In the genomic region with DNA sequence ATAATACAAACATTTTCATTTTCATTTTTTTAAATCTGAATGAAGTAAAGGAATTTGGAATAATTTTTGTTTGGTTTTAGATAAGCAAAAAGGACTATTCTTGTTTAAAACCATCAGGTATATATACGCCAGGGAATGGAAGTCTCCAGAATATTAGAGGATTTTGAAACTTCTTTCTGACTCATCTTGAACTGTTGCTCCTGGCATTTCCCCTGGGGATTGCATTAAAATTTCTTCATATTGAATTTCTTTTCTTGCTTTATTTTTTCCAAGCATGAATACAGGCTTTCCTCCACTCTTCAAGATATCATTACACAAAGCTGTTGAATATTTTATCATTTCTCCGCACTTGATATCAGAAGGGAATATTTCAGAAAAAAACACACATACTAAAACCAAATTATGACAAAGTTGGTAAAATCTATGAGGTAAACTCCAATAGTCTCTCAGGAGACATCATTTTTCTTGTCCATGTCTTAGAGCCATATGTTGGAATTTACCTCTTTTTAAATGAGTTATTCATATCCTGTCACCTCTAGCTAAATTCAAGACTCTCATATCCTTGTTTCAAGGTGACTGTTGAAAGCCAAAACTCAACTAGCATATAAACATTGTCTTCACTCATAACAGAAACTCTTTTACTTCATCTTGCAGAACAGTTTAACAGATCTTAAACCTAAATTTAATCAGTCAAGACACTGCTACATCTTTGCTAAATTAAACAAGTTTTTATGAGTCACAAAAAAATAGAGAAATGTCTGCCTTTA, we compare ENCODE assay signal across 15 cellular contexts. TPM values are rescaled to one million over a fixed set of nuclear protein-coding genes. Genes with fewer than 3 reads are reported as not detected.
DNase-seq lines count a peak whose midpoint lies in the region; ATAC-seq, FAIRE-seq and TF ChIP-seq lines count a peak whose summit lies in the region.
"Had no signal": no experiment of that assay in that cellular context is flagged by ENCODE, and none has a peak within 500 bp of the region (broad histone marks: within the 10 kb centered on the region; RNA-seq: fewer than 3 reads in every experiment).

No MANE protein-coding gene starts in this region.

- peak; percentile 10 to 32 for DNase-seq in foreskin fibroblast
- DNase-seq in CD14-positive monocyte (ENCODE audit: low spot score), result no peak
- no peak for DNase-seq in left ventricle myocardium inferior
- no peak for DNase-seq in putamen (ENCODE audit: low spot score)
- no peak for DNase-seq in small intestine
- DNase-seq: activated T-cell treated with anti-CD3 and anti-CD28 coated beads, Interleukin-2, amount 50 U/mL, for 1 hour; effector CD8-positive, alpha-beta T cell; NCI-H2081 treated with DMSO at 0.1 percent for 48 hours; testis had no signal

- no peaks in the 10 kb centered on the region for H3K9me3 ChIP-seq in left ventricle myocardium inferior (replicated peaks)
- no peaks in the 10 kb centered on the region for H3K9me3 ChIP-seq in small intestine (ENCODE audit: control insufficient read depth, low read depth)
- H3K9me3 ChIP-seq: testis had no signal

- no peak for TF ChIP-seq CTCF in foreskin fibroblast (IDR thresholded peaks at IDR 0.05; ENCODE audit: low read depth, low read length)
- no peak for TF ChIP-seq CTCF in CD14-positive monocyte (IDR thresholded peaks at IDR 0.05)
- no peak for TF ChIP-seq CTCF in left ventricle myocardium inferior (IDR thresholded peaks at IDR 0.05; ENCODE audit: borderline replicate concordance)

- H3K36me3 Mint-ChIP-seq in CD14-positive monocyte, result no peaks in the 10 kb centered on the region

- no peak overlapping the region for H3K4me3 ChIP-seq in foreskin fibroblast (ENCODE audit: low read depth in 1 of 2, low read length in 2 of 2)
- H3K4me3 ChIP-seq in left ventricle myocardium inferior, result no peak overlapping the region
- no peak overlapping the region for H3K4me3 ChIP-seq in small intestine (ENCODE audit: low read depth in 1 of 2, low read length in 2 of 2)
- H3K4me3 ChIP-seq: skin epidermis, testis had no signal

- FAIRE-seq in small intestine (lab: Jason Lieb, UNC), result no peak

- intact Hi-C loops in CD14-positive monocyte (cut with micrococcal nuclease), result no loop called here
- intact Hi-C loops in left ventricle myocardium inferior (cut with micrococcal nuclease), result no loop called here

- no peaks in the 10 kb centered on the region for H3K36me3 ChIP-seq in left ventricle myocardium inferior
- H3K36me3 ChIP-seq in small intestine (ENCODE audit: control insufficient read depth in 2 of 2, insufficient read depth in 2 of 2, low read length in 2 of 2), result no peaks in the 10 kb centered on the region

- H3K4me1 Mint-ChIP-seq in CD14-positive monocyte, result peaks cover 11% of the 10 kb centered on the region

- H3K27me3 Mint-ChIP-seq in CD14-positive monocyte (ENCODE audit: low read depth in 3 of 3), result peaks cover 1 to 11% (median 6%) of the 10 kb centered on the region in 3 donors

- peaks cover 0 to 4% (median 0%) of the 10 kb centered on the region in 7 donors for H3K9me3 Mint-ChIP-seq in CD14-positive monocyte

- ATAC-seq in GM18520 (IDR thresholded peaks at IDR 0.05; ENCODE audit: unreplicated experiment) (peak; percentile 62), GM21717 (IDR thresholded peaks at IDR 0.05; ENCODE audit: unreplicated experiment) (peak; percentile 92), HG03469 (IDR thresholded peaks at IDR 0.05; ENCODE audit: unreplicated experiment) (peak; percentile 72)

- no peaks in the 10 kb centered on the region for H3K27me3 ChIP-seq in left ventricle myocardium inferior (ENCODE audit: low read depth)
- H3K27me3 ChIP-seq in small intestine (ENCODE audit: control insufficient read depth in 2 of 2, insufficient read depth in 2 of 2, low read length in 2 of 2), result no peaks in the 10 kb centered on the region
- H3K27me3 ChIP-seq: testis had no signal

- H3K27ac ChIP-seq in left ventricle myocardium inferior (replicated peaks) (no peak overlapping the region), small intestine (ENCODE audit: low read depth in 1 of 2, low read length in 1 of 2) (no peak overlapping the region)
- H3K27ac ChIP-seq: skin epidermis, testis had no signal

- H3K4me1 ChIP-seq in left ventricle myocardium inferior (no peaks in the 10 kb centered on the region), small intestine (ENCODE audit: control insufficient read depth in 2 of 2, insufficient read depth in 1 of 2, low read depth in 1 of 2, low read length in 1 of 2) (no peaks in the 10 kb centered on the region)
- H3K4me1 ChIP-seq: testis had no signal

- H3K4me3 Mint-ChIP-seq in CD14-positive monocyte, result no peak overlapping the region

- no peak overlapping the region for H3K27ac Mint-ChIP-seq in CD14-positive monocyte

- WGBS in small intestine, 3 donors, result 82 to 90% (median 90%) methylated on average over 2 of the region's 2 CpGs

RNA-seq across cellular contexts. Expression of gene CSN1S1, which starts 20.7 kb away (rescaled TPM):
- polyA plus RNA-seq in CD14-positive monocyte, result not detected
- total RNA-seq in left ventricle myocardium inferior, result not detected
- not detected for polyA plus RNA-seq in small intestine
- total RNA-seq: Daoy had no signal

RNA-seq across cellular contexts. Expression of gene SULT1E1, which starts 50.3 kb away (rescaled TPM):
- polyA plus RNA-seq in CD14-positive monocyte (not detected), small intestine (10 to 100 TPM; 13.2 to 28.0 (median 14.8) TPM)
- total RNA-seq in left ventricle myocardium inferior, result not detected
- total RNA-seq: testis had no signal

RNA-seq across cellular contexts. Expression of gene CSN2, which starts 55.3 kb away (rescaled TPM):
- polyA plus RNA-seq in CD14-positive monocyte (not detected), small intestine (under 1 TPM in 1 of 3 donors, not detected in 2; 0.13 TPM)
- total RNA-seq in left ventricle myocardium inferior, result not detected
- total RNA-seq: Daoy, lower leg skin, testis had no signal

Comparison
In these comparisons a context has a peak if more than half of its experiments do, and no peak if none do; other contexts are left out.
1. DNase-seq: peak in foreskin fibroblast (2 of 2); none in CD14-positive monocyte (single experiment), left ventricle myocardium inferior (single experiment), putamen (single experiment) and small intestine (single experiment).
2. RNA of gene SULT1E1, which starts 50.3 kb away (polyA plus RNA-seq): 13.2 to 28.0 TPM in small intestine; not detected in CD14-positive monocyte; every median in the first group is over 10 times any median in the second.
3. Peak in every context shown above with its lines, with median percentiles within 50 percentile points of each other: ATAC-seq.